Comparison of ENCODE assay signal across 9 cellular contexts in genomic region chrX:14032383-14032782, GRCh38. TPM values are rescaled to one million over a fixed set of nuclear protein-coding genes. Genes with fewer than 3 reads are reported as not detected.
DNase-seq lines count a peak whose midpoint lies in the region; ATAC-seq and TF ChIP-seq lines count a peak whose summit lies in the region.
"Had no signal": no experiment of that assay in that cellular context is flagged by ENCODE, and none has a peak within 500 bp of the region (broad histone marks: within the 10 kb centered on the region; RNA-seq: fewer than 3 reads in every experiment).

No MANE protein-coding gene starts in this region.

- H3K4me3 ChIP-seq in WERI-Rb-1 (ENCODE audit: low read depth, low read length), result no peak overlapping the region
- no peak overlapping the region for H3K4me3 ChIP-seq in lower lobe of right lung
- H3K4me3 ChIP-seq: mucosa of descending colon had no signal

- TF ChIP-seq CTCF in WERI-Rb-1 (IDR thresholded peaks at IDR 0.05; ENCODE audit: low read depth, low read length), result peak; percentile 20; the same call in 1 of the 2 replicates
- peak; percentile 62 for TF ChIP-seq CTCF in lower lobe of right lung (IDR thresholded peaks at IDR 0.05)

- intact Hi-C loops in lower lobe of right lung (cut with DNase I), result no loop called here

- H3K9me3 ChIP-seq in WERI-Rb-1 (ENCODE audit: severe bottlenecking) (no peaks in the 10 kb centered on the region), lower lobe of right lung (no peaks in the 10 kb centered on the region)
- H3K9me3 ChIP-seq: mucosa of descending colon had no signal

- no peaks in the 10 kb centered on the region for H3K36me3 ChIP-seq in WERI-Rb-1
- H3K36me3 ChIP-seq in lower lobe of right lung, result no peaks in the 10 kb centered on the region

- DNase-seq in DMS79 treated with DMSO at 0.1 percent for 48 hours (lab: John Stamatoyannopoulos, UW), result peak; percentile 17
- no peak for DNase-seq in DMS79 (lab: John Stamatoyannopoulos, UW)
- DNase-seq in NCI-H1417 treated with DMSO at 0.1 percent for 48 hours (lab: John Stamatoyannopoulos, UW), result peak; percentile 36
- peak; percentile 42 for DNase-seq in WERI-Rb-1
- peak in 32 of 61 donors; percentile 1 to 65 (median 8) for DNase-seq in caudate nucleus (lab: John Stamatoyannopoulos, UW)
- no peak for DNase-seq in lower lobe of right lung
- peak; percentile 8 to 33 for DNase-seq in stimulated activated CD8-positive, alpha-beta memory T cell treated with anti-CD3 and anti-CD28 coated beads, Interleukin-7, amount 100 ng/mL, for 4 hours (ENCODE audit: low read depth in 2 of 2)

- H3K4me1 ChIP-seq in lower lobe of right lung, result peaks cover 22% of the 10 kb centered on the region

- ATAC-seq in lower lobe of right lung (no peak), HG02884 (IDR thresholded peaks at IDR 0.05; ENCODE audit: unreplicated experiment) (no peak)

- H3K27me3 ChIP-seq in WERI-Rb-1 (ENCODE audit: insufficient read depth, low read depth, severe bottlenecking), result peaks cover 22% of the 10 kb centered on the region
- H3K27me3 ChIP-seq in lower lobe of right lung (ENCODE audit: low read depth), result no peaks in the 10 kb centered on the region

- H3K27ac ChIP-seq in WERI-Rb-1 (no peak overlapping the region), caudate nucleus (ENCODE audit: low read depth, low read length) (no peak overlapping the region), lower lobe of right lung (no peak overlapping the region)

RNA-seq across cellular contexts. Expression of gene GEMIN8, which starts 2.7 kb away (rescaled TPM):
- 15.8 TPM for total RNA-seq in lower lobe of right lung

Comparison
In these comparisons a context has a peak if more than half of its experiments do, and no peak if none do; other contexts are left out.
1. DNase-seq: peak in DMS79 treated with DMSO at 0.1 percent for 48 hours (single experiment), NCI-H1417 treated with DMSO at 0.1 percent for 48 hours (single experiment), WERI-Rb-1 (single experiment), caudate nucleus (32 of 61) and stimulated activated CD8-positive, alpha-beta memory T cell treated with anti-CD3 and anti-CD28 coated beads, Interleukin-7, amount 100 ng/mL, for 4 hours (2 of 2); none in DMS79 (single experiment) and lower lobe of right lung (single experiment).